In genomic region chr1:35968396-35968795, GRCh38 we compare ENCODE assay signal across 27 cellular contexts. TPM values are rescaled to one million over a fixed set of nuclear protein-coding genes. Genes with fewer than 3 reads are reported as not detected.
A peak's percentile ranks its signal among the peaks of the same experiment; 100 is the strongest.
DNase-seq lines count a peak whose midpoint lies in the region; ATAC-seq, FAIRE-seq and TF ChIP-seq lines count a peak whose summit lies in the region.
"Had no signal": no experiment of that assay in that cellular context is flagged by ENCODE, and none has a peak within 500 bp of the region (broad histone marks: within the 10 kb centered on the region; RNA-seq: fewer than 3 reads in every experiment).

No MANE protein-coding gene starts in this region.

- DNase-seq in A673 (ENCODE audit: low spot score): no peak
- DNase-seq in H54 (ENCODE audit: insufficient read length, low spot score): no peak
- DNase-seq in IMR-90: no peak
- DNase-seq in K562 (ENCODE audit: extremely low read depth in 1 of 4, low spot score in 3 of 4): no peak
- no peak for DNase-seq in iPS-NIHi7 (ENCODE audit: extremely low spot score)
- DNase-seq in cerebellum (ENCODE audit: low spot score): no peak
- no peak for DNase-seq in effector memory CD4-positive, alpha-beta T cell
- DNase-seq in OCI-LY7 (ENCODE audit: low spot score): no peak
- DNase-seq: 8988T; AML-193; Caco-2; Calu3; CD4-positive, alpha-beta T cell; CD8-positive, alpha-beta T cell; DMS153; DMS53; DMS79; DND-41; EL; GDM1 had no signal

- 0 out of 2 replicates have a peak, but pooled peaks cover 3% of the 10 kb centered on the region for H3K9me1 ChIP-seq in IMR-90 (ENCODE audit: insufficient read depth, low read length)
- no peaks in the 10 kb centered on the region for H3K9me1 ChIP-seq in K562 (ENCODE audit: control insufficient read depth, insufficient read depth, low read length)

- H3K9ac ChIP-seq in IMR-90 (ENCODE audit: low read depth, low read length): no peak overlapping the region
- no peak overlapping the region for H3K9ac ChIP-seq in K562 (ENCODE audit: insufficient read depth in 1 of 2, low read depth in 2 of 2, low read length in 2 of 2)
- H3K9ac ChIP-seq: BLaER1 treated with 17β-estradiol and CSF1 and Interleukin-3, amounts not matched to agents 10 nM and 100 nM had no signal

- TF ChIP-seq EP300 in K562 (IDR thresholded peaks at IDR 0.05; ENCODE audit: low read length): no peak

- ATAC-seq in IMR-90 (ENCODE audit: low read depth): no peak
- no peak for ATAC-seq in K562
- ATAC-seq: CD8-positive, alpha-beta T cell; GM12878 had no signal

- H3K56ac ChIP-seq in IMR-90 (ENCODE audit: extremely low read depth, insufficient read depth, low read length): no peak overlapping the region

- H3K9me2 ChIP-seq in OCI-LY7 (ENCODE audit: insufficient read depth, low read length): no peaks in the 10 kb centered on the region

- dilution Hi-C loops in IMR-90 (cut with HindIII; ENCODE audit: low sequenced_read_pairs, unreplicated experiment): no loop called here

- H3K4me3 ChIP-seq in A673 (ENCODE audit: low read depth, low read length, poor library complexity, severe bottlenecking): no peak overlapping the region
- H3K4me3 ChIP-seq in IMR-90 (ENCODE audit: insufficient read depth, low read depth, low read length): no peak overlapping the region
- H3K4me3 ChIP-seq in K562: no peak overlapping the region
- H3K4me3 ChIP-seq in effector memory CD4-positive, alpha-beta T cell (ENCODE audit: insufficient read depth, low read depth, low read length, poor library complexity, severe bottlenecking): no peak overlapping the region
- H3K4me3 ChIP-seq in OCI-LY7 (ENCODE audit: low read depth, low read length, poor library complexity, severe bottlenecking): no peak overlapping the region
- H3K4me3 ChIP-seq: BLaER1 treated with 17β-estradiol and CSF1 and Interleukin-3, amounts not matched to agents 10 nM and 100 nM; GM12878 had no signal

- H3K27me3 ChIP-seq in A673 (replicated peaks; ENCODE audit: insufficient read depth, low read depth, low read length, poor library complexity) (no peaks in the 10 kb centered on the region), IMR-90 (ENCODE audit: control insufficient read depth, insufficient read depth, low read length) (no peaks in the 10 kb centered on the region), K562 (ENCODE audit: control insufficient read depth in 2 of 2, insufficient read depth in 2 of 2, low read length in 2 of 2) (no peaks in the 10 kb centered on the region)
- H3K27me3 ChIP-seq in effector memory CD4-positive, alpha-beta T cell (replicated peaks; ENCODE audit: control insufficient read depth, insufficient read depth, low read length, poor library complexity, severe bottlenecking): no peaks in the 10 kb centered on the region
- H3K27me3 ChIP-seq: BLaER1 treated with 17β-estradiol and CSF1 and Interleukin-3, amounts not matched to agents 10 nM and 100 nM had no signal

- no peak overlapping the region for H2BK15ac ChIP-seq in IMR-90 (ENCODE audit: low read depth, low read length)

- peak; percentile 60 for FAIRE-seq in H54 (lab: Jason Lieb, UNC)
- FAIRE-seq in K562 (lab: Jason Lieb, UNC): no peak
- FAIRE-seq: A204.1, D721Med, GM12878, GM12892, GM18507 had no signal

- TF ChIP-seq RAD21 in IMR-90 (IDR thresholded peaks at IDR 0.05; ENCODE audit: low read length) (no peak), K562 (CRISPR knock-in tag; conservative IDR thresholded peaks at IDR 0.05 in 1 of 2, IDR thresholded peaks at IDR 0.05 in 1 of 2) (no peak)

- no peak for TF ChIP-seq POLR2A in H54 (IDR thresholded peaks at IDR 0.05; ENCODE audit: low read depth, low read length)
- no peak for TF ChIP-seq POLR2A in IMR-90 (IDR thresholded peaks at IDR 0.05; ENCODE audit: low read depth, low read length)
- TF ChIP-seq POLR2A in K562 (conservative IDR thresholded peaks at IDR 0.05): no peak

- CTCF ChIA-PET in A673 (lab: Charles Lee) (no interaction called here), IMR-90 (lab: Yijun Ruan, JAX) (no interaction called here), K562 (lab: Yijun Ruan, JAX; ENCODE audit: low intra/inter-chr PET ratio) (no interaction called here), OCI-LY7 (lab: Charles Lee; ENCODE audit: unreplicated experiment) (no interaction called here)

- H4K20me1 ChIP-seq in IMR-90 (ENCODE audit: insufficient read depth, low read length): no peaks in the 10 kb centered on the region
- H4K20me1 ChIP-seq in K562 (replicated peaks; ENCODE audit: control insufficient read depth, insufficient read depth, low read length): no peaks in the 10 kb centered on the region
- H4K20me1 ChIP-seq in OCI-LY7 (ENCODE audit: insufficient read depth, low read length): no peaks in the 10 kb centered on the region

- no peak overlapping the region for H2BK20ac ChIP-seq in IMR-90 (ENCODE audit: low read depth, low read length)

- intact Hi-C loops in A673 (cut with micrococcal nuclease; ENCODE audit: unreplicated experiment): no loop called here
- intact Hi-C loops in IMR-90 (cut with micrococcal nuclease): no loop called here
- intact Hi-C loops in K562 (cut with micrococcal nuclease): no loop called here
- intact Hi-C loops in OCI-LY7 (cut with micrococcal nuclease; ENCODE audit: unreplicated experiment): no loop called here

- no peak overlapping the region for H3K23ac ChIP-seq in IMR-90 (ENCODE audit: low read depth, low read length)

- POLR2A ChIA-PET in A673 (lab: Charles Lee; ENCODE audit: low non-redundant PET) (no interaction called here), IMR-90 (lab: Charles Lee; ENCODE audit: unreplicated experiment) (no interaction called here), K562 (lab: Yijun Ruan, JAX) (no interaction called here), OCI-LY7 (lab: Charles Lee) (no interaction called here)

- H2AK5ac ChIP-seq in IMR-90 (ENCODE audit: low read depth, low read length): no peak overlapping the region

- BruUV-seq in A673 (replicated peaks; lab: Mats Ljungman, UMichigan) (TSS peak; percentile 7), IMR-90 (replicated peaks; lab: Mats Ljungman, UMichigan) (TSS peak; percentile 6), K562 (replicated peaks; lab: Mats Ljungman, UMichigan) (no TSS peak), OCI-LY7 (replicated peaks; lab: Mats Ljungman, UMichigan) (no TSS peak)

- no peak overlapping the region for H2BK5ac ChIP-seq in IMR-90 (ENCODE audit: low read depth, low read length, poor library complexity, severe bottlenecking)

- H4K8ac ChIP-seq in IMR-90 (ENCODE audit: low read depth in 2 of 2, low read length in 2 of 2): no peak overlapping the region

- H3K18ac ChIP-seq in IMR-90 (ENCODE audit: low read depth, low read length): no peak overlapping the region

- no peak overlapping the region for H4K91ac ChIP-seq in IMR-90 (ENCODE audit: insufficient read depth, low read depth, low read length)

- peaks cover 9% of the 10 kb centered on the region in 2 experiments; a peak in 3 of 4 replicates for H3K79me1 ChIP-seq in IMR-90 (ENCODE audit: low read depth in 1 of 2, low read length in 2 of 2)

- no CpG with 5 or more reads among the region's 1 CpG for WGBS in IMR-90 (ENCODE audit: extremely low coverage in 2 of 2, insufficient read length in 1 of 2), 2 experiments
- WGBS in K562 (ENCODE audit: insufficient coverage, low coverage, missing lambda C conversion rate): 97% methylated on average over 1 of the region's 1 CpG

- H3K36me3 ChIP-seq in A673 (ENCODE audit: insufficient read depth, low read length, poor library complexity, severe bottlenecking) (peaks cover 22% of the 10 kb centered on the region), IMR-90 (ENCODE audit: control insufficient read depth, insufficient read depth, low read length) (peaks cover 5% of the 10 kb centered on the region), K562 (ENCODE audit: control insufficient read depth, insufficient read depth, low read length) (peaks cover 46% of the 10 kb centered on the region), OCI-LY7 (ENCODE audit: insufficient read depth, low read length) (peaks cover 41% of the 10 kb centered on the region)
- H3K36me3 ChIP-seq in effector memory CD4-positive, alpha-beta T cell (ENCODE audit: control insufficient read depth, insufficient read depth, low read length): peaks cover 27% of the 10 kb centered on the region

- no peaks in the 10 kb centered on the region for H3K9me3 ChIP-seq in A673 (ENCODE audit: low read depth, low read length, poor library complexity, severe bottlenecking)
- H3K9me3 ChIP-seq in IMR-90 (ENCODE audit: control insufficient read depth, insufficient read depth, low read length): no peaks in the 10 kb centered on the region
- H3K9me3 ChIP-seq in K562 (replicated peaks; ENCODE audit: control insufficient read depth, insufficient read depth, low read depth, low read length): no peaks in the 10 kb centered on the region
- H3K9me3 ChIP-seq in effector memory CD4-positive, alpha-beta T cell (ENCODE audit: control insufficient read depth, low read length): no peaks in the 10 kb centered on the region
- no peaks in the 10 kb centered on the region for H3K9me3 ChIP-seq in OCI-LY7 (ENCODE audit: low read length)
- H3K9me3 ChIP-seq: Caco-2 had no signal

- no peaks in the 10 kb centered on the region for H3K4me1 ChIP-seq in A673 (ENCODE audit: insufficient read depth, low read length, poor library complexity, severe bottlenecking)
- H3K4me1 ChIP-seq in IMR-90 (ENCODE audit: control insufficient read depth, insufficient read depth, low read length): no peaks in the 10 kb centered on the region
- no peaks in the 10 kb centered on the region for H3K4me1 ChIP-seq in K562 (replicated peaks in 1 of 2; ENCODE audit: control insufficient read depth in 2 of 2, insufficient read depth in 2 of 2, low read length in 2 of 2)
- H3K4me1 ChIP-seq in effector memory CD4-positive, alpha-beta T cell (ENCODE audit: control insufficient read depth, insufficient read depth, low read length, poor library complexity, severe bottlenecking): no peaks in the 10 kb centered on the region
- H3K4me1 ChIP-seq in OCI-LY7 (ENCODE audit: insufficient read depth, low read length, poor library complexity, severe bottlenecking): no peaks in the 10 kb centered on the region
- H3K4me1 ChIP-seq: Caco-2 had no signal

- no peak overlapping the region for H3K4me2 ChIP-seq in IMR-90 (ENCODE audit: low read depth, low read length)
- no peak overlapping the region for H3K4me2 ChIP-seq in K562 (ENCODE audit: insufficient read depth, low read length)
- no peak overlapping the region for H3K4me2 ChIP-seq in OCI-LY7 (ENCODE audit: low read length)
- H3K4me2 ChIP-seq: BLaER1 treated with 17β-estradiol and CSF1 and Interleukin-3, amounts not matched to agents 10 nM and 100 nM had no signal

- H3K79me2 ChIP-seq in K562 (ENCODE audit: control insufficient read depth, insufficient read depth, low read length) (peaks cover 7% of the 10 kb centered on the region; the same call in 1 of the 3 replicates), OCI-LY7 (ENCODE audit: insufficient read depth, low read depth, low read length) (no peaks in the 10 kb centered on the region; the same call in 1 of the 2 replicates)

- no peak for TF ChIP-seq CTCF in A673 (conservative IDR thresholded peaks at IDR 0.05; ENCODE audit: low read depth, low read length)
- TF ChIP-seq CTCF in IMR-90 (conservative IDR thresholded peaks at IDR 0.05; ENCODE audit: low read depth, low read length): no peak
- TF ChIP-seq CTCF in K562 (IDR thresholded peaks at IDR 0.05 in 2 of 3, conservative IDR thresholded peaks at IDR 0.05 in 1 of 3; ENCODE audit: insufficient read depth in 2 of 3, low read depth in 1 of 3, low read length in 3 of 3): no peak
- TF ChIP-seq CTCF in OCI-LY7 (conservative IDR thresholded peaks at IDR 0.05; ENCODE audit: low read length): no peak

- no peak overlapping the region for H3K4ac ChIP-seq in IMR-90 (ENCODE audit: low read depth, low read length)

- no peak overlapping the region for H4K5ac ChIP-seq in IMR-90 (ENCODE audit: low read depth, low read length)

- H2AFZ ChIP-seq in IMR-90 (replicated peaks; ENCODE audit: low read length, poor library complexity): no peak overlapping the region
- H2AFZ ChIP-seq in K562 (ENCODE audit: low read depth, low read length): no peak overlapping the region
- H2AFZ ChIP-seq in OCI-LY7 (ENCODE audit: low read length): no peak overlapping the region

- H3K14ac ChIP-seq in IMR-90 (replicated peaks; ENCODE audit: low read depth, low read length): no peak overlapping the region

- in situ Hi-C loops in IMR-90 (cut with MboI; ENCODE audit: low sequenced_read_pairs) (no loop called here), K562 (cut with MboI) (no loop called here)

- H2AK9ac ChIP-seq in IMR-90 (replicated peaks; ENCODE audit: low read depth, low read length, poor library complexity): no peak overlapping the region

- no peak overlapping the region for H2BK120ac ChIP-seq in IMR-90 (ENCODE audit: low read depth, low read length)

- H3K27ac ChIP-seq in A673 (ENCODE audit: low read depth, low read length, poor library complexity, severe bottlenecking): no peak overlapping the region
- H3K27ac ChIP-seq in IMR-90 (ENCODE audit: insufficient read depth, low read length): no peak overlapping the region
- H3K27ac ChIP-seq in K562 (ENCODE audit: extremely low read depth, low read depth, low read length): no peak overlapping the region
- H3K27ac ChIP-seq in effector memory CD4-positive, alpha-beta T cell (ENCODE audit: insufficient read depth, low read length, poor library complexity, severe bottlenecking): no peak overlapping the region
- no peak overlapping the region for H3K27ac ChIP-seq in OCI-LY7 (ENCODE audit: low read depth, low read length, poor library complexity, severe bottlenecking)
- H3K27ac ChIP-seq: BLaER1 treated with 17β-estradiol and CSF1 and Interleukin-3, amounts not matched to agents 10 nM and 100 nM; C4-2B had no signal

RNA-seq across cellular contexts. Expression of gene AGO3, which starts 37.5 kb away (rescaled TPM):
- 44.2 and 46.8 TPM in 2 replicates for total RNA-seq in A673 (2021)
- 18.1 and 25.6 TPM in 2 replicates for total RNA-seq in IMR-90 (2012; rRNA removed)
- polyA plus RNA-seq in IMR-90 (2012; rRNA removed): 8.9 and 10.4 TPM in 2 replicates
- polyA plus RNA-seq in IMR-90 (2012; cell fraction: cytosol; rRNA removed): 3.6 and 7.8 TPM in 2 replicates
- polyA plus RNA-seq in IMR-90 (2012; cell fraction: nucleus; rRNA removed; ENCODE audit: low replicate concordance): 6.7 and 16.5 TPM in 2 replicates
- total RNA-seq in K562 (2011; cell fraction: chromatin; rRNA removed; ENCODE audit: low replicate concordance): 154 and 202 TPM in 2 replicates
- total RNA-seq in K562 (2011; cell fraction: nucleolus; rRNA removed): 54.0 and 60.4 TPM in 2 replicates
- total RNA-seq in K562 (2011; cell fraction: nucleoplasm; rRNA removed): 64.7 and 73.4 TPM in 2 replicates
- 19.2 and 21.8 TPM in 2 replicates for total RNA-seq in K562 (2014; rRNA removed)
- 31.2 and 36.0 TPM in 2 replicates for total RNA-seq in K562 (2014; rRNA removed; fragmentation: Illumina TruSeq; extraction: Trizol)
- total RNA-seq in K562 (2015; rRNA removed; fragmentation: Illumina TruSeq; extraction: Trizol): 22.7 and 24.6 TPM in 2 replicates
- 26.3 and 31.1 TPM in 2 replicates for total RNA-seq in K562 (2021)
- 41.5 and 47.3 TPM in 2 replicates for polyA plus RNA-seq in K562 (2011; rRNA removed)
- 16.6 and 25.4 TPM in 2 replicates for polyA plus RNA-seq in K562 (2011; cell fraction: cytosol; rRNA removed)
- polyA plus RNA-seq in K562 (2011; cell fraction: nucleus; rRNA removed): 59.9 and 63.6 TPM in 2 replicates
- 14.7 and 15.5 TPM in 2 replicates for polyA plus RNA-seq in K562 (2012)
- polyA plus RNA-seq in K562 (2014; fragmentation: Illumina TruSeq; extraction: Trizol): 25.7 and 28.4 TPM in 2 replicates
- polyA plus RNA-seq in K562 (2014; fragmentation: Nextera tagmentation; extraction: Ambion mirVana): 1 to 10 TPM; 4.5 to 4.6 TPM
- polyA plus RNA-seq in K562 (2014; rRNA removed): 17.3 and 20.3 TPM in 2 replicates
- polyA minus RNA-seq in K562 (2011; rRNA and poly(A)+ RNA removed): 106 and 124 TPM in 2 replicates
- polyA minus RNA-seq in K562 (2011; cell fraction: cytosol; rRNA and poly(A)+ RNA removed): 34.4 and 36.0 TPM in 2 replicates
- 35.7 and 79.5 TPM in 2 replicates for polyA minus RNA-seq in K562 (2011; cell fraction: nucleus; rRNA and poly(A)+ RNA removed)
- total RNA-seq in cerebellum: 42.5 TPM
- 22.5 and 25.1 TPM in 2 replicates for total RNA-seq in OCI-LY7 (2014; rRNA removed; shearing (Covaris generic))
- 38.4 and 42.0 TPM in 2 replicates for total RNA-seq in OCI-LY7 (2022)
